ENCODE assay signal across 1 cellular context in genomic region chrY:14834103-14835060, GRCh38.
TF ChIP-seq lines count a peak whose summit lies in the region.

No MANE protein-coding gene starts in this region.

TF ChIP-seq in WTC11, 78 proteins besides CTCF, POLR2A, EP300 and RAD21 (continued from another document):
- TF ChIP-seq AFF4 (CRISPR knock-in tag; IDR thresholded peaks at IDR 0.05; ENCODE audit: borderline replicate concordance) (no peak), USF2 (CRISPR knock-in tag; IDR thresholded peaks at IDR 0.05) (no peak), ZNF317 (CRISPR knock-in tag; IDR thresholded peaks at IDR 0.05; ENCODE audit: borderline replicate concordance, low read depth) (no peak), ATF1 (CRISPR knock-in tag; IDR thresholded peaks at IDR 0.05) (no peak), CDX4 (CRISPR knock-in tag; IDR thresholded peaks at IDR 0.05; ENCODE audit: borderline replicate concordance) (no peak), TCF7 (CRISPR knock-in tag; IDR thresholded peaks at IDR 0.05; ENCODE audit: low read depth) (no peak), ZBTB43 (CRISPR knock-in tag; IDR thresholded peaks at IDR 0.05) (no peak), EMX1 (CRISPR knock-in tag; IDR thresholded peaks at IDR 0.05) (no peak)
